Comparison of ENCODE assay signal across 8 cellular contexts in genomic region chr6:26537846-26538571, GRCh38.
DNase-seq lines count a peak whose midpoint lies in the region; ATAC-seq and TF ChIP-seq lines count a peak whose summit lies in the region.

TSS of gene HMGN4 (plus strand) at chr6:26538366. CDS start at chr6:26545207, 6,841 bp downstream.

- peak within 1 kb of the TSS; percentile 95 for H3K27ac ChIP-seq in ACC112 (ENCODE audit: low read depth, low read length)
- H3K27ac ChIP-seq in VCaP = peak within 1 kb of the TSS; percentile 95

- TF ChIP-seq CTCF in VCaP (conservative IDR thresholded peaks at IDR 0.05) = peak; percentile 33

- H3K36me3 ChIP-seq in ACC112 (ENCODE audit: insufficient read depth, low read length) = peaks cover 4% of the 10 kb centered on the region

- H3K4me3 ChIP-seq in ACC112 (ENCODE audit: low read depth, low read length) = peak within 1 kb of the TSS; percentile 89

- peak; percentile 93 for DNase-seq in NCI-H2227 (lab: John Stamatoyannopoulos, UW; ENCODE audit: unreplicated experiment)
- peak; percentile 57 to 87 for DNase-seq in T47D (ENCODE audit: low read depth in 1 of 2, low spot score in 1 of 2)
- DNase-seq in iPS-NIHi7 (ENCODE audit: extremely low spot score) = peak; percentile 77
- peak; percentile 82 for DNase-seq in smooth muscle cell of the brain vasculature (ENCODE audit: low read depth, low spot score)

- peak within 1 kb of the TSS; percentile 91 for H2AFZ ChIP-seq in ACC112 (ENCODE audit: low read length, unreplicated experiment)

- ATAC-seq in GM18870 (IDR thresholded peaks at IDR 0.05; ENCODE audit: unreplicated experiment) (peak; percentile 49), HG03135 (IDR thresholded peaks at IDR 0.05; ENCODE audit: unreplicated experiment) (peak; percentile 52)

- H3K27me3 ChIP-seq in ACC112 (ENCODE audit: insufficient read depth, low read length) = no peaks in the 10 kb centered on the region

- H3K79me2 ChIP-seq in ACC112 (ENCODE audit: control insufficient read depth, insufficient read depth, low read length, unreplicated experiment) = peaks cover 44% of the 10 kb centered on the region

- in situ Hi-C loops in T47D (cut with HindIII; ENCODE audit: low pct_unique_long_range_greater_than_20kb, low sequenced_read_pairs) = no loop called here

- H3K4me1 ChIP-seq in ACC112 (ENCODE audit: control insufficient read depth, insufficient read depth, low read length, unreplicated experiment) = peaks cover 16% of the 10 kb centered on the region

Comparison
In these comparisons a context has a peak if more than half of its experiments do, and no peak if none do; other contexts are left out.
1. Peak in every context shown above with its lines: DNase-seq, ATAC-seq, H3K4me3 ChIP-seq and H3K27ac ChIP-seq.